In the genomic region with DNA sequence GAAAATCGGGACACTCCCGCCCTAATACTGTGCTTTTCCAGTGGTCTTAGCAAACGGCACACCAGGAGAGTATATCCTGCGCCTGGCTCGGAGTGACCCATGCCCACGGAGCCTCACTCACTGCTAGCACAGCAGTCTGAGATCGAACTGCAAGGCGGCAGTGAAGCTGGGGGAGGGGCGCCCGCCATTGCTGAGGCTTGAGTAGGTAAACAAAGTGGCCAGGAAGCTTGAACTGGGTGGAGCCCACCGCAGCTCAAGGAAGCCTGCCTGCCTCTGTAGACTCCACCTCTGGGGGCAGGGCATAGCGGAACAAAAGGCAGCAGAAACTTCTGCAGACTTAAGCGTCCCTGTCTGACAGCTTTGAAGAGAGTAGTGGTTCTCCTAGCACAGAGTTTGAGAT, we compare ENCODE assay signal across 10 cellular contexts. TPM values are rescaled to one million over a fixed set of nuclear protein-coding genes. Genes with fewer than 3 reads are reported as not detected.
A peak's percentile ranks its signal among the peaks of the same experiment; 100 is the strongest.
DNase-seq lines count a peak whose midpoint lies in the region; ATAC-seq, FAIRE-seq and TF ChIP-seq lines count a peak whose summit lies in the region.
"Not testable (repeated sequence)": the region's sequence is repeated elsewhere in the genome, so short reads cannot be mapped to it uniquely, and the experiment has no call there.
"Had no signal": no experiment of that assay in that cellular context is flagged by ENCODE, and none has a peak within 500 bp of the region (broad histone marks: within the 10 kb centered on the region; RNA-seq: fewer than 3 reads in every experiment).

No MANE protein-coding gene starts in this region.

- H3K9me3 Mint-ChIP-seq in CD4-positive, alpha-beta T cell; activated CD8-positive, alpha-beta T cell treated with anti-CD3 and anti-CD28 coated beads, Interleukin-2, amount 10 ng/mL, durations not matched to agents 7 days and 5 days (ENCODE audit: insufficient read depth): not testable (repeated sequence)
- H3K9me3 Mint-ChIP-seq in WTC11: peaks cover 20% of the 10 kb centered on the region
- peaks cover 18% of the 10 kb centered on the region for H3K9me3 Mint-ChIP-seq in activated naive CD4-positive, alpha-beta T cell treated with anti-CD3 and anti-CD28 coated beads, Interleukin-2, amount 10 ng/mL, durations not matched to agents 7 days and 5 days

- DNase-seq in CD4-positive, alpha-beta T cell: peak in 8 of 10 experiments; percentile 1 to 31 (median 12)
- not testable (repeated sequence) for DNase-seq in NT2/D1 (ENCODE audit: low read depth, low spot score)
- DNase-seq in WTC11 (ENCODE audit: low spot score) (peak; percentile 17), kidney (peak; percentile 59)
- peak; percentile 21 for DNase-seq in activated CD8-positive, alpha-beta T cell treated with anti-CD3 and anti-CD28 coated beads, Interleukin-2, amount 10 ng/mL, durations not matched to agents 7 days and 5 days
- DNase-seq in activated naive CD4-positive, alpha-beta T cell treated with anti-CD3 and anti-CD28 coated beads, Interleukin-2, amount 10 ng/mL, durations not matched to agents 7 days and 5 days: peak; percentile 48

- H3K27me3 ChIP-seq in CD4-positive, alpha-beta T cell (ENCODE audit: control insufficient read depth, insufficient read depth, low read length); NT2/D1 (ENCODE audit: insufficient read depth, insufficient read length): not testable (repeated sequence)

- not testable (repeated sequence) for H3K36me3 ChIP-seq in ES-I3 (ENCODE audit: insufficient read depth, low read length); NT2/D1 (ENCODE audit: insufficient read depth, insufficient read length, low read length); kidney (ENCODE audit: control insufficient read depth in 1 of 2, insufficient read depth in 2 of 2, low read length in 2 of 2)

- POLR2A ChIA-PET in CD4-positive, alpha-beta T cell (lab: Charles Lee); WTC11 (lab: Charles Lee): not testable (repeated sequence)
- POLR2A ChIA-PET in activated CD8-positive, alpha-beta T cell treated with anti-CD3 and anti-CD28 coated beads, Interleukin-2, amount 10 ng/mL, durations not matched to agents 7 days and 5 days (lab: Charles Lee): interaction anchor here (0.6 kb wide), 1 partner anchor 1771 kb away, joined by 3 read pairs; no protein-coding TSS in a partner anchor

- not testable (repeated sequence) for H3K27ac Mint-ChIP-seq in CD4-positive, alpha-beta T cell; WTC11; activated CD8-positive, alpha-beta T cell treated with anti-CD3 and anti-CD28 coated beads, Interleukin-2, amount 10 ng/mL, durations not matched to agents 7 days and 5 days
- H3K27ac Mint-ChIP-seq in activated naive CD4-positive, alpha-beta T cell treated with anti-CD3 and anti-CD28 coated beads, Interleukin-2, amount 10 ng/mL, durations not matched to agents 7 days and 5 days: peak overlapping the region; percentile 64

- H3K4me3 Mint-ChIP-seq in CD4-positive, alpha-beta T cell; WTC11; activated CD8-positive, alpha-beta T cell treated with anti-CD3 and anti-CD28 coated beads, Interleukin-2, amount 10 ng/mL, durations not matched to agents 7 days and 5 days; activated naive CD4-positive, alpha-beta T cell treated with anti-CD3 and anti-CD28 coated beads, Interleukin-2, amount 10 ng/mL, durations not matched to agents 7 days and 5 days: not testable (repeated sequence)

- not testable (repeated sequence) for TF ChIP-seq CTCF in CD4-positive, alpha-beta T cell (IDR thresholded peaks at IDR 0.05); WTC11 (IDR thresholded peaks at IDR 0.05); kidney (IDR thresholded peaks at IDR 0.05; ENCODE audit: borderline replicate concordance, extremely low read depth, insufficient read depth)

- CTCF ChIA-PET in CD4-positive, alpha-beta T cell (lab: Charles Lee); WTC11 (lab: Charles Lee); activated CD8-positive, alpha-beta T cell treated with anti-CD3 and anti-CD28 coated beads, Interleukin-2, amount 10 ng/mL, durations not matched to agents 7 days and 5 days (lab: Charles Lee); activated naive CD4-positive, alpha-beta T cell treated with anti-CD3 and anti-CD28 coated beads, Interleukin-2, amount 10 ng/mL, durations not matched to agents 7 days and 5 days (lab: Charles Lee): not testable (repeated sequence)

- not testable (repeated sequence) for H3K4me1 Mint-ChIP-seq in CD4-positive, alpha-beta T cell (ENCODE audit: low read depth); WTC11; activated CD8-positive, alpha-beta T cell treated with anti-CD3 and anti-CD28 coated beads, Interleukin-2, amount 10 ng/mL, durations not matched to agents 7 days and 5 days (ENCODE audit: low read depth)
- H3K4me1 Mint-ChIP-seq in activated naive CD4-positive, alpha-beta T cell treated with anti-CD3 and anti-CD28 coated beads, Interleukin-2, amount 10 ng/mL, durations not matched to agents 7 days and 5 days: peaks cover 17% of the 10 kb centered on the region

- peak overlapping the region; percentile 41 for H3K4me3 ChIP-seq in NT2/D1 (ENCODE audit: insufficient read length, low read depth)
- H3K4me3 ChIP-seq in kidney (ENCODE audit: low read length in 2 of 2): not testable (repeated sequence)

- H3K4me1 ChIP-seq in ES-I3 (ENCODE audit: insufficient read depth, low read length); NT2/D1 (ENCODE audit: insufficient read depth, insufficient read length); kidney (ENCODE audit: control insufficient read depth in 1 of 2, insufficient read depth in 1 of 2, low read depth in 1 of 2, low read length in 2 of 2): not testable (repeated sequence)

- H3K36me3 Mint-ChIP-seq in CD4-positive, alpha-beta T cell (ENCODE audit: low read depth); activated CD8-positive, alpha-beta T cell treated with anti-CD3 and anti-CD28 coated beads, Interleukin-2, amount 10 ng/mL, durations not matched to agents 7 days and 5 days (ENCODE audit: low read depth); activated naive CD4-positive, alpha-beta T cell treated with anti-CD3 and anti-CD28 coated beads, Interleukin-2, amount 10 ng/mL, durations not matched to agents 7 days and 5 days: not testable (repeated sequence)
- peaks cover 14% of the 10 kb centered on the region; the same call in 1 of the 2 replicates for H3K36me3 Mint-ChIP-seq in WTC11

- H3K27ac ChIP-seq in CD4-positive, alpha-beta T cell (ENCODE audit: low read depth, low read length); kidney (ENCODE audit: low read depth in 2 of 2, low read length in 2 of 2): not testable (repeated sequence)

- ATAC-seq in CD4-positive, alpha-beta T cell (ENCODE audit: poor library complexity); WTC11; activated CD8-positive, alpha-beta T cell treated with anti-CD3 and anti-CD28 coated beads, Interleukin-2, amount 10 ng/mL, durations not matched to agents 7 days and 5 days: not testable (repeated sequence)

- H3K9ac ChIP-seq in ES-I3 (ENCODE audit: low read depth, low read length) (peak overlapping the region; percentile 18; the same call in 1 of the 2 replicates), NT2/D1 (ENCODE audit: insufficient read length, low read depth) (peak overlapping the region; percentile 51)
- H3K9ac ChIP-seq in kidney (ENCODE audit: low read length in 2 of 2): not testable (repeated sequence)

- H3K27me3 Mint-ChIP-seq in CD4-positive, alpha-beta T cell; activated CD8-positive, alpha-beta T cell treated with anti-CD3 and anti-CD28 coated beads, Interleukin-2, amount 10 ng/mL, durations not matched to agents 7 days and 5 days (ENCODE audit: low read depth); activated naive CD4-positive, alpha-beta T cell treated with anti-CD3 and anti-CD28 coated beads, Interleukin-2, amount 10 ng/mL, durations not matched to agents 7 days and 5 days: not testable (repeated sequence)
- H3K27me3 Mint-ChIP-seq in WTC11 (ENCODE audit: low read depth): peaks cover 20% of the 10 kb centered on the region

- not testable (repeated sequence) for FAIRE-seq in kidney (lab: Jason Lieb, UNC)

- intact Hi-C loops in CD4-positive, alpha-beta T cell (cut with DNase I, micrococcal nuclease); kidney (cut with DNase I): not testable (repeated sequence)

- H3K9me3 ChIP-seq in CD4-positive, alpha-beta T cell (ENCODE audit: control insufficient read depth, low read length); ES-I3 (ENCODE audit: control insufficient read depth, insufficient read depth, low read length); NT2/D1 (ENCODE audit: insufficient read depth, low read length); kidney (ENCODE audit: control insufficient read depth in 1 of 2, low read length in 2 of 2): not testable (repeated sequence)

RNA-seq across cellular contexts. Expression of gene SSX4B, which starts 22.0 kb away (rescaled TPM):
- not detected for total RNA-seq in CD4-positive, alpha-beta T cell
- 0.17 TPM in 1 of 3 replicates, not detected in the others for total RNA-seq in WTC11 (2021)
- total RNA-seq in activated CD8-positive, alpha-beta T cell treated with anti-CD3 and anti-CD28 coated beads, Interleukin-2, amount 10 ng/mL, durations not matched to agents 7 days and 5 days: not detected
- total RNA-seq in kidney: not detected
- polyA plus RNA-seq in kidney (ENCODE audit: insufficient read depth, low read depth, low replicate concordance): not detected
- total RNA-seq: HFFc6 had no signal
- polyA plus RNA-seq: BJ had no signal

RNA-seq across cellular contexts. Expression of gene SLC38A5, which starts 36.3 kb away (rescaled TPM):
- total RNA-seq in CD4-positive, alpha-beta T cell: 1 to 10 TPM; 7.0 to 8.3 TPM
- 30.9 to 50.6 TPM (median 34.6 TPM) in 3 replicates for total RNA-seq in WTC11 (2021)
- 10 to 100 TPM; 86.0 to 88.0 TPM for total RNA-seq in activated CD8-positive, alpha-beta T cell treated with anti-CD3 and anti-CD28 coated beads, Interleukin-2, amount 10 ng/mL, durations not matched to agents 7 days and 5 days
- total RNA-seq in kidney: 8.3 TPM
- 2.9 TPM for polyA plus RNA-seq in kidney (ENCODE audit: insufficient read depth, low read depth, low replicate concordance)
- total RNA-seq: HT1080 had no signal

RNA-seq across cellular contexts. Expression of gene FTSJ1, which starts 42.3 kb away (rescaled TPM):
- total RNA-seq in CD4-positive, alpha-beta T cell: 10 to 100 TPM; 60.0 to 61.0 TPM
- total RNA-seq in WTC11 (2021) (50.2 to 54.5 TPM (median 53.9 TPM) in 3 replicates), kidney (33.9 TPM)
- total RNA-seq in activated CD8-positive, alpha-beta T cell treated with anti-CD3 and anti-CD28 coated beads, Interleukin-2, amount 10 ng/mL, durations not matched to agents 7 days and 5 days: 10 to 100 TPM; 64.9 to 72.0 TPM
- 30.6 TPM for polyA plus RNA-seq in kidney (ENCODE audit: insufficient read depth, low read depth, low replicate concordance)

RNA-seq across cellular contexts. Expression of gene SSX4, which starts 50.4 kb away (rescaled TPM):
- total RNA-seq in CD4-positive, alpha-beta T cell: not detected
- total RNA-seq in WTC11 (2021) (0.17 TPM in 1 of 3 replicates, not detected in the others), kidney (not detected)
- total RNA-seq in activated CD8-positive, alpha-beta T cell treated with anti-CD3 and anti-CD28 coated beads, Interleukin-2, amount 10 ng/mL, durations not matched to agents 7 days and 5 days: not detected
- polyA plus RNA-seq in kidney (ENCODE audit: insufficient read depth, low read depth, low replicate concordance): not detected
- total RNA-seq: HFFc6 had no signal
- polyA plus RNA-seq: BJ had no signal
